In the genomic region with DNA sequence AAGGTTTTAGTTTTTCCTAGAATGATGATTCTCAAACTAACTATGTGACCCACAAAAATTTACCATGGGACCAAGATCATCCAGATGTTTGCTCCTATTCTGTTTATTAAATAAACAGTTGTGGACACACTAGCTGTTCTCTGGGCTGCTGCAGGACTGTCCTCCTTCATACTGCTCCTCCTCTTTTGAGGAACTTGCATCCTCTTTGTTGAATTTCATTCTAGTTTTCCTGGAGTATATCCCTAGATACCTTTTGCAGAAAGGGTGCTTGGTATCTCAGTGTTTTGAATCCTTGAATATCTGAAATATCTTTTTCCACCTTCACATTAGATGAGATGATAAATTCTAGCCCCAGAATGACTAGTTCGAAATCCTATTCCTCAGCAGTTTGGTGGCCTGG, we compare ENCODE assay signal across 15 cellular contexts. TPM values are rescaled to one million over a fixed set of nuclear protein-coding genes. Genes with fewer than 3 reads are reported as not detected.
DNase-seq lines count a peak whose midpoint lies in the region; ATAC-seq, FAIRE-seq and TF ChIP-seq lines count a peak whose summit lies in the region.
"Had no signal": no experiment of that assay in that cellular context is flagged by ENCODE, and none has a peak within 500 bp of the region (broad histone marks: within the 10 kb centered on the region; RNA-seq: fewer than 3 reads in every experiment).

No MANE protein-coding gene starts in this region.

- H3K4me1 ChIP-seq in HCT116 (ENCODE audit: control insufficient read depth in 1 of 2, insufficient read depth in 2 of 2, low read length in 2 of 2) (peaks cover 15 to 26% of the 10 kb centered on the region in 2 experiments; a peak in 3 of 4 replicates), endothelial cell of umbilical vein (ENCODE audit: control insufficient read depth, extremely low read depth, insufficient read depth, low read length) (no peaks in the 10 kb centered on the region)

- intact Hi-C loops in HCT116 (cut with micrococcal nuclease) (no loop called here), endothelial cell of umbilical vein (cut with micrococcal nuclease) (no loop called here)

- H3K4me2 ChIP-seq in HCT116 (ENCODE audit: low read length) (no peak overlapping the region), endothelial cell of umbilical vein (ENCODE audit: insufficient read depth, low read length) (no peak overlapping the region)
- H3K4me2 ChIP-seq: BLaER1, KMS-11 had no signal

- H4K20me1 ChIP-seq in HCT116 (ENCODE audit: insufficient read depth) (no peaks in the 10 kb centered on the region), endothelial cell of umbilical vein (replicated peaks; ENCODE audit: control insufficient read depth, extremely low read depth, insufficient read depth, low read length) (no peaks in the 10 kb centered on the region)

- TF ChIP-seq RAD21 in HCT116 (IDR thresholded peaks at IDR 0.05; ENCODE audit: low read depth), result no peak

- ATAC-seq in HCT116, result no peak
- ATAC-seq in GM21737 (IDR thresholded peaks at IDR 0.05; ENCODE audit: unreplicated experiment), result no peak

- H2AFZ ChIP-seq in HCT116 (ENCODE audit: low read depth, low read length, poor library complexity, severe bottlenecking) (no peak overlapping the region), endothelial cell of umbilical vein (ENCODE audit: low read depth, low read length) (no peak overlapping the region)
- H2AFZ ChIP-seq: GM23248 had no signal

- H3K9me3 ChIP-seq in HCT116 (ENCODE audit: control insufficient read depth in 1 of 2, insufficient read depth in 1 of 2, low read depth in 1 of 2, low read length in 2 of 2) (no peaks in the 10 kb centered on the region), endothelial cell of umbilical vein (replicated peaks; ENCODE audit: control insufficient read depth, insufficient read depth, low read length) (no peaks in the 10 kb centered on the region)

- H3K36me3 ChIP-seq in HCT116 (ENCODE audit: control insufficient read depth in 1 of 2, insufficient read depth in 2 of 2, low read length in 2 of 2) (peaks cover 5 to 9% of the 10 kb centered on the region in 2 experiments; a peak in 3 of 4 replicates), endothelial cell of umbilical vein (ENCODE audit: control insufficient read depth in 2 of 2, extremely low read depth in 1 of 2, insufficient read depth in 2 of 2, low read length in 2 of 2) (peaks cover 0 to 5% of the 10 kb centered on the region in 2 experiments), H7 (replicated peaks; ENCODE audit: control insufficient read depth, insufficient read depth, low read length) (no peaks in the 10 kb centered on the region; the same call in 1 of the 2 replicates)

- dilution Hi-C loops in endothelial cell of umbilical vein (cut with MboI; ENCODE audit: extremely low pct_ligation_motif_present, low sequenced_read_pairs), result no loop called here

- no peaks in the 10 kb centered on the region for H3K9me1 ChIP-seq in endothelial cell of umbilical vein (replicated peaks; ENCODE audit: control insufficient read depth, extremely low read depth, insufficient read depth, low read length)

- BruUV-seq in HCT116 (replicated peaks; lab: Mats Ljungman, UMichigan), result no TSS peak
- no TSS peak for BruUV-seq in endothelial cell of umbilical vein (replicated peaks; lab: Mats Ljungman, UMichigan)

- POLR2A ChIA-PET in HCT116 (lab: Charles Lee), result no interaction called here
- POLR2A ChIA-PET in endothelial cell of umbilical vein (lab: Charles Lee), result no interaction called here

- no peaks in the 10 kb centered on the region for H3K27me3 ChIP-seq in HCT116 (ENCODE audit: insufficient read depth, low read length)
- H3K27me3 ChIP-seq in endothelial cell of umbilical vein (ENCODE audit: control insufficient read depth in 2 of 2, insufficient read depth in 2 of 2, low read length in 2 of 2), result no peaks in the 10 kb centered on the region
- peaks cover 10% of the 10 kb centered on the region for H3K27me3 ChIP-seq in H7 (ENCODE audit: control insufficient read depth, insufficient read depth, low read length)
- H3K27me3 ChIP-seq: BLaER1 had no signal

- no peak for TF ChIP-seq POLR2A in HCT116 (IDR thresholded peaks at IDR 0.05; ENCODE audit: borderline replicate concordance, extremely low read depth, insufficient read depth, insufficient read length)
- no peak for TF ChIP-seq POLR2A in endothelial cell of umbilical vein (IDR thresholded peaks at IDR 0.05; ENCODE audit: low read depth, low read length)

- RAD21 ChIA-PET in HCT116 (lab: Charles Lee; ENCODE audit: low non-redundant PET in 1 of 2, low total read pairs in 2 of 2, uncharacterized antibody in 2 of 2, unreplicated experiment in 2 of 2), result no interaction called here

- CTCF ChIA-PET in HCT116 (lab: Charles Lee) (no interaction called here), endothelial cell of umbilical vein (lab: Charles Lee) (interaction anchor here (1.7 kb wide), 1 partner anchor 111 kb away, joined by 7 read pairs; no protein-coding TSS in a partner anchor)

- H3K9ac ChIP-seq in HCT116 (ENCODE audit: low read length) (no peak overlapping the region), endothelial cell of umbilical vein (replicated peaks; ENCODE audit: extremely low read depth, insufficient read depth, low read length) (no peak overlapping the region)
- H3K9ac ChIP-seq: BLaER1, GM23248, KMS-11 had no signal

- H3K4me3 ChIP-seq in HCT116 (replicated peaks in 1 of 2; ENCODE audit: low read depth in 1 of 2, low read length in 2 of 2) (no peak overlapping the region), endothelial cell of umbilical vein (replicated peaks in 1 of 3; ENCODE audit: insufficient read depth in 1 of 3, low read depth in 1 of 3, low read length in 3 of 3) (no peak overlapping the region), H7 (ENCODE audit: insufficient read depth, low read depth, low read length) (no peak overlapping the region)
- H3K4me3 ChIP-seq: BLaER1, GM23248 had no signal

- H3K79me2 ChIP-seq in HCT116 (ENCODE audit: insufficient read depth, low read length) (no peaks in the 10 kb centered on the region), endothelial cell of umbilical vein (ENCODE audit: control insufficient read depth, insufficient read depth, low read length) (no peaks in the 10 kb centered on the region)

- no peak overlapping the region for H3K27ac ChIP-seq in HCT116 (ENCODE audit: low read depth, low read length)
- H3K27ac ChIP-seq in endothelial cell of umbilical vein (ENCODE audit: insufficient read depth, low read depth, low read length), result no peak overlapping the region
- H3K27ac ChIP-seq: BLaER1, GM23248, KMS-11 had no signal

- DNase-seq in AG08396 (ENCODE audit: low spot score) (peak; percentile 2), HCT116 (ENCODE audit: low read depth, low spot score) (no peak), endothelial cell of umbilical vein (ENCODE audit: low read depth, low spot score) (no peak), H7 (no peak)
- DNase-seq: ACHN; AML-193; CD4-positive, alpha-beta memory T cell; DMS79 treated with DMSO at 0.1 percent for 48 hours; GF-D8; GM23248; HCEC 1CT had no signal

- FAIRE-seq in endothelial cell of umbilical vein (lab: Jason Lieb, UNC), result peak; percentile 37
- FAIRE-seq: GM19239 had no signal

- no peaks in the 10 kb centered on the region for H3K9me2 ChIP-seq in HCT116 (ENCODE audit: insufficient read depth)

- TF ChIP-seq CTCF in HCT116 (IDR thresholded peaks at IDR 0.05 in 2 of 3, conservative IDR thresholded peaks at IDR 0.05 in 1 of 3; ENCODE audit: borderline replicate concordance in 1 of 3, insufficient read depth in 1 of 3, low read depth in 2 of 3, low read length in 2 of 3) (no peak), endothelial cell of umbilical vein (IDR thresholded peaks at IDR 0.05; ENCODE audit: extremely low read depth in 1 of 2, insufficient read depth in 1 of 2, low read depth in 1 of 2, low read length in 2 of 2) (no peak)

RNA-seq across cellular contexts. Expression of gene VASP, which starts 24.1 kb away (rescaled TPM):
- 152 TPM for total RNA-seq in HCT116 (2021; ENCODE audit: unreplicated experiment)
- polyA plus RNA-seq in HCT116 (2012), result 85.6 and 99.7 TPM in 2 replicates
- 154 and 186 TPM in 2 replicates for total RNA-seq in endothelial cell of umbilical vein
- 94.3 and 126 TPM in 2 replicates for polyA plus RNA-seq in endothelial cell of umbilical vein
- polyA plus RNA-seq in endothelial cell of umbilical vein (2011; cell fraction: cytosol; rRNA removed), result 64.2 and 67.9 TPM in 2 replicates
- polyA plus RNA-seq in endothelial cell of umbilical vein (2011; cell fraction: nucleus; rRNA removed), result 57.6 and 70.4 TPM in 2 replicates
- polyA plus RNA-seq in endothelial cell of umbilical vein (2012), result 74.7 and 84.2 TPM in 2 replicates
- 65.0 and 69.3 TPM in 2 replicates for polyA minus RNA-seq in endothelial cell of umbilical vein
- polyA minus RNA-seq in endothelial cell of umbilical vein (2011; cell fraction: cytosol; rRNA and poly(A)+ RNA removed), result 43.9 TPM
- polyA minus RNA-seq in endothelial cell of umbilical vein (2011; cell fraction: nucleus; rRNA and poly(A)+ RNA removed), result 22.8 and 42.8 TPM in 2 replicates
- total RNA-seq in H7 (2014; rRNA removed; shearing (Covaris generic)), result 103 and 130 TPM in 2 replicates

RNA-seq across cellular contexts. Expression of gene PPM1N, which starts 33.1 kb away (rescaled TPM):
- total RNA-seq in HCT116 (2021; ENCODE audit: unreplicated experiment) (5.2 TPM), endothelial cell of umbilical vein (0.40 and 0.81 TPM in 2 replicates)
- polyA plus RNA-seq in HCT116 (2012), result 2.2 and 2.6 TPM in 2 replicates
- polyA plus RNA-seq in endothelial cell of umbilical vein, result 0.48 and 0.59 TPM in 2 replicates
- polyA plus RNA-seq in endothelial cell of umbilical vein (2011; cell fraction: cytosol; rRNA removed), result 0.44 and 0.71 TPM in 2 replicates
- 0.43 and 0.50 TPM in 2 replicates for polyA plus RNA-seq in endothelial cell of umbilical vein (2011; cell fraction: nucleus; rRNA removed)
- polyA plus RNA-seq in endothelial cell of umbilical vein (2012), result 2.4 and 2.7 TPM in 2 replicates
- 0.93 TPM in 1 of 2 replicates, not detected in the other for polyA minus RNA-seq in endothelial cell of umbilical vein
- not detected for polyA minus RNA-seq in endothelial cell of umbilical vein (2011; cell fraction: cytosol; rRNA and poly(A)+ RNA removed)
- polyA minus RNA-seq in endothelial cell of umbilical vein (2011; cell fraction: nucleus; rRNA and poly(A)+ RNA removed), result not detected in 2 replicates
- 4.0 and 9.2 TPM in 2 replicates for total RNA-seq in H7 (2014; rRNA removed; shearing (Covaris generic))

RNA-seq across cellular contexts. Expression of gene RTN2, which starts 34.5 kb away (rescaled TPM):
- total RNA-seq in HCT116 (2021; ENCODE audit: unreplicated experiment) (21.7 TPM), endothelial cell of umbilical vein (12.0 and 12.9 TPM in 2 replicates)
- 30.2 and 32.4 TPM in 2 replicates for polyA plus RNA-seq in HCT116 (2012)
- 21.0 and 22.5 TPM in 2 replicates for polyA plus RNA-seq in endothelial cell of umbilical vein
- polyA plus RNA-seq in endothelial cell of umbilical vein (2011; cell fraction: cytosol; rRNA removed), result 10.5 and 13.6 TPM in 2 replicates
- 6.2 and 6.8 TPM in 2 replicates for polyA plus RNA-seq in endothelial cell of umbilical vein (2011; cell fraction: nucleus; rRNA removed)
- polyA plus RNA-seq in endothelial cell of umbilical vein (2012), result 13.1 and 21.4 TPM in 2 replicates
- polyA minus RNA-seq in endothelial cell of umbilical vein, result 6.5 and 11.9 TPM in 2 replicates
- polyA minus RNA-seq in endothelial cell of umbilical vein (2011; cell fraction: cytosol; rRNA and poly(A)+ RNA removed), result 3.3 TPM
- 1.8 and 7.0 TPM in 2 replicates for polyA minus RNA-seq in endothelial cell of umbilical vein (2011; cell fraction: nucleus; rRNA and poly(A)+ RNA removed)
- 16.3 and 17.5 TPM in 2 replicates for total RNA-seq in H7 (2014; rRNA removed; shearing (Covaris generic))

RNA-seq across cellular contexts. Expression of gene OPA3, which starts 53.3 kb away (rescaled TPM):
- total RNA-seq in HCT116 (2021; ENCODE audit: unreplicated experiment) (11.1 TPM), endothelial cell of umbilical vein (13.8 and 15.4 TPM in 2 replicates)
- polyA plus RNA-seq in HCT116 (2012), result 9.3 and 9.9 TPM in 2 replicates
- polyA plus RNA-seq in endothelial cell of umbilical vein, result 16.0 and 17.1 TPM in 2 replicates
- 14.5 and 14.6 TPM in 2 replicates for polyA plus RNA-seq in endothelial cell of umbilical vein (2011; cell fraction: cytosol; rRNA removed)
- polyA plus RNA-seq in endothelial cell of umbilical vein (2011; cell fraction: nucleus; rRNA removed), result 8.3 and 8.4 TPM in 2 replicates
- polyA plus RNA-seq in endothelial cell of umbilical vein (2012), result 7.5 and 9.7 TPM in 2 replicates
- 15.8 and 23.6 TPM in 2 replicates for polyA minus RNA-seq in endothelial cell of umbilical vein
- polyA minus RNA-seq in endothelial cell of umbilical vein (2011; cell fraction: cytosol; rRNA and poly(A)+ RNA removed), result 3.9 TPM
- polyA minus RNA-seq in endothelial cell of umbilical vein (2011; cell fraction: nucleus; rRNA and poly(A)+ RNA removed), result 6.0 and 8.0 TPM in 2 replicates
- 12.6 and 14.2 TPM in 2 replicates for total RNA-seq in H7 (2014; rRNA removed; shearing (Covaris generic))
